In the genomic region with DNA sequence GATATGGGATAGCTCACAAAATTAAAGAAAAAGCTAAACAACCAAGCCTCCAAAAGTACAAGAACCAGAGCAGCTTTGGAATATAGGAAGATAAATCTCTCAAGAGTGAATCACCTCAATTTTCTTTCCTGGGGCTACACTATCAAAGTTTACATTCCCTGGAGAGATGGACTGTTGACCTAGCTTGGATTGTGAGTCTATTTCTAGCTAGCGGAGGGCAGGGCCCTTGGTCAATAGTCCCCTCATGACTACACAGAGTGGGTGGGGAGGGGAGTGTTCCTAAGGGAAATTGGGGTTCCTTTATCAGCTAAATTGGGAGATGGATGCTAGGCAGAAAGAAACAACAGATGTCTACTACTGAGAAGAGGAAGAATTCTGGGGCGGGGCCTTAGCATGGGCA, we compare ENCODE assay signal across 2 cellular contexts.
TF ChIP-seq lines count a peak whose summit lies in the region.

No MANE protein-coding gene starts in this region.

TF ChIP-seq in IMR-90, 13 proteins besides CTCF, POLR2A, EP300 and RAD21:
- TF ChIP-seq RCOR1 (IDR thresholded peaks at IDR 0.05; ENCODE audit: insufficient replicate concordance, low read length) = no peak
- no peak for TF ChIP-seq RFX5 (IDR thresholded peaks at IDR 0.05; ENCODE audit: low read depth, low read length)
- TF ChIP-seq, protein P1, sequence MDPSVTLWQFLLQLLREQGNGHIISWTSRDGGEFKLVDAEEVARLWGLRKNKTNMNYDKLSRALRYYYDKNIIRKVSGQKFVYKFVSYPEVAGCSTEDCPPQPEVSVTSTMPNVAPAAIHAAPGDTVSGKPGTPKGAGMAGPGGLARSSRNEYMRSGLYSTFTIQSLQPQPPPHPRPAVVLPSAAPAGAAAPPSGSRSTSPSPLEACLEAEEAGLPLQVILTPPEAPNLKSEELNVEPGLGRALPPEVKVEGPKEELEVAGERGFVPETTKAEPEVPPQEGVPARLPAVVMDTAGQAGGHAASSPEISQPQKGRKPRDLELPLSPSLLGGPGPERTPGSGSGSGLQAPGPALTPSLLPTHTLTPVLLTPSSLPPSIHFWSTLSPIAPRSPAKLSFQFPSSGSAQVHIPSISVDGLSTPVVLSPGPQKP (IDR thresholded peaks at IDR 0.05; ENCODE audit: borderline replicate concordance, low read depth, low read length) = no peak

TF ChIP-seq in HepG2, 621 proteins besides CTCF, POLR2A, EP300 and RAD21 (continues in another document):
- TF ChIP-seq, protein P2, sequence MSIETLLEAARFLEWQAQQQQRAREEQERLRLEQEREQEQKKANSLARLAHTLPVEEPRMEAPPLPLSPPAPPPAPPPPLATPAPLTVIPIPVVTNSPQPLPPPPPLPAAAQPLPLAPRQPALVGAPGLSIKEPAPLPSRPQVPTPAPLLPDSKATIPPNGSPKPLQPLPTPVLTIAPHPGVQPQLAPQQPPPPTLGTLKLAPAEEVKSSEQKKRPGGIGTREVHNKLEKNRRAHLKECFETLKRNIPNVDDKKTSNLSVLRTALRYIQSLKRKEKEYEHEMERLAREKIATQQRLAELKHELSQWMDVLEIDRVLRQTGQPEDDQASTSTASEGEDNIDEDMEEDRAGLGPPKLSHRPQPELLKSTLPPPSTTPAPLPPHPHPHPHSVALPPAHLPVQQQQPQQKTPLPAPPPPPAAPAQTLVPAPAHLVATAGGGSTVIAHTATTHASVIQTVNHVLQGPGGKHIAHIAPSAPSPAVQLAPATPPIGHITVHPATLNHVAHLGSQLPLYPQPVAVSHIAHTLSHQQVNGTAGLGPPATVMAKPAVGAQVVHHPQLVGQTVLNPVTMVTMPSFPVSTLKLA (IDR thresholded peaks at IDR 0.05) = no peak
- TF ChIP-seq ZNF180 (CRISPR knock-in tag; IDR thresholded peaks at IDR 0.05; ENCODE audit: borderline replicate concordance, low read depth) = no peak
- TF ChIP-seq ZNF333 (CRISPR knock-in tag; IDR thresholded peaks at IDR 0.05; ENCODE audit: borderline replicate concordance) = no peak
- peak; percentile 70 for TF ChIP-seq TBL1XR1 (IDR thresholded peaks at IDR 0.05; ENCODE audit: borderline replicate concordance, low read length, partially characterized antibody)
- no peak for TF ChIP-seq SOX13 (IDR thresholded peaks at IDR 0.05)
- 0 out of 4 replicates have a peak, but pooled peaks of 1 of the 2 experiments have one; percentile 11 for TF ChIP-seq SOX13 (CRISPR knock-in tag; conservative IDR thresholded peaks at IDR 0.05 in 1 of 2, IDR thresholded peaks at IDR 0.05 in 1 of 2)
- TF ChIP-seq PTBP1 (IDR thresholded peaks at IDR 0.05; ENCODE audit: low read depth, low read length, poor library complexity, severe bottlenecking) = no peak
- no peak for TF ChIP-seq TAF15 (IDR thresholded peaks at IDR 0.05; ENCODE audit: low read depth, low read length, poor library complexity, severe bottlenecking)
- TF ChIP-seq CENPX (CRISPR knock-in tag; IDR thresholded peaks at IDR 0.05) = no peak
- TF ChIP-seq, protein P3, sequence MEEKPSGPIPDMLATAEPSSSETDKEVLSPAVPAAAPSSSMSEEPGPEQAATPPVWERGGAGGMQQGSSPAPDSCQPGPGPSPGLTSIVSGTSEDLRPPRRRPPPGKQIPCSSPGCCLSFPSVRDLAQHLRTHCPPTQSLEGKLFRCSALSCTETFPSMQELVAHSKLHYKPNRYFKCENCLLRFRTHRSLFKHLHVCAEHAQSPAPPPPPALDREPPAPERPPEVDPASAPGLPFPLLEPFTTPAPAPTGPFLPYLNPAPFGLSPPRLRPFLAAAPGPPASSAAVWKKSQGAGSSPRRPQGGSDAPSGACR (CRISPR knock-in tag; IDR thresholded peaks at IDR 0.05) = no peak
- TF ChIP-seq NCOA1 (CRISPR knock-in tag; IDR thresholded peaks at IDR 0.05) = no peak
- no peak for TF ChIP-seq PHF5A (CRISPR knock-in tag; IDR thresholded peaks at IDR 0.05; ENCODE audit: low read depth, unreplicated experiment)
- TF ChIP-seq POGZ (CRISPR knock-in tag; IDR thresholded peaks at IDR 0.05) = 0 out of 2 replicates have a peak, but pooled peaks have one; percentile 19
- peak; percentile 99 for TF ChIP-seq BCL6 (CRISPR knock-in tag; IDR thresholded peaks at IDR 0.05)
- peak; percentile 34 for TF ChIP-seq ASH2L (IDR thresholded peaks at IDR 0.05; ENCODE audit: insufficient read length, low read depth, low read length)
- TF ChIP-seq KDM5A (IDR thresholded peaks at IDR 0.05; ENCODE audit: borderline replicate concordance, low read length) = no peak
- TF ChIP-seq, protein P4, sequence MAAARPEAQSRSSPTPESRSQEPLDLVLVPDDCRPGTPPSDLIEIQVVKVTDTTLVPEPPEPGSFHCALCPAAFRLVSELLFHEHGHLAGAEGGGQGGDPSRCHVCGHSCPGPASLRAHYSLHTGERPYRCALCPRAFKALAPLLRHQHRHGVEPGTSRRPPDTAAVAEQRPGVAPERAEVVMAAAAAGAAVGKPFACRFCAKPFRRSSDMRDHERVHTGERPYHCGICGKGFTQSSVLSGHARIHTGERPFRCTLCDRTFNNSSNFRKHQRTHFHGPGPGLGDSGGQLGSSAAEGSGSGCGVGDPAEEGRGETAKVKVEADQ (CRISPR knock-in tag; IDR thresholded peaks at IDR 0.05; ENCODE audit: borderline replicate concordance) = no peak
- TF ChIP-seq, protein P5, sequence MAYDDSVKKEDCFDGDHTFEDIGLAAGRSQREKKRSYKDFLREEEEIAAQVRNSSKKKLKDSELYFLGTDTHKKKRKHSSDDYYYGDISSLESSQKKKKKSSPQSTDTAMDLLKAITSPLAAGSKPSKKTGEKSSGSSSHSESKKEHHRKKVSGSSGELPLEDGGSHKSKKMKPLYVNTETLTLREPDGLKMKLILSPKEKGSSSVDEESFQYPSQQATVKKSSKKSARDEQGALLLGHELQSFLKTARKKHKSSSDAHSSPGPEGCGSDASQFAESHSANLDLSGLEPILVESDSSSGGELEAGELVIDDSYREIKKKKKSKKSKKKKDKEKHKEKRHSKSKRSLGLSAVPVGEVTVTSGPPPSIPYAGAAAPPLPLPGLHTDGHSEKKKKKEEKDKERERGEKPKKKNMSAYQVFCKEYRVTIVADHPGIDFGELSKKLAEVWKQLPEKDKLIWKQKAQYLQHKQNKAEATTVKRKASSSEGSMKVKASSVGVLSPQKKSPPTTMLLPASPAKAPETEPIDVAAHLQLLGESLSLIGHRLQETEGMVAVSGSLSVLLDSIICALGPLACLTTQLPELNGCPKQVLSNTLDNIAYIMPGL (CRISPR knock-in tag; IDR thresholded peaks at IDR 0.05; ENCODE audit: borderline replicate concordance in 1 of 2, low read depth in 1 of 2) = no peak
- TF ChIP-seq RARA (CRISPR knock-in tag; IDR thresholded peaks at IDR 0.05) = peak; percentile 92
- peak; percentile 62 for TF ChIP-seq FOSL2 (CRISPR knock-in tag; IDR thresholded peaks at IDR 0.05)
- peak; percentile 48; the same call in 1 of the 2 replicates for TF ChIP-seq HMG20A (CRISPR knock-in tag; IDR thresholded peaks at IDR 0.05; ENCODE audit: borderline replicate concordance)
- peak; percentile 34 for TF ChIP-seq SKI (IDR thresholded peaks at IDR 0.05; ENCODE audit: partially characterized antibody)
- no peak for TF ChIP-seq ZNF205 (CRISPR knock-in tag; IDR thresholded peaks at IDR 0.05)
- TF ChIP-seq ZNF547 (CRISPR knock-in tag; IDR thresholded peaks at IDR 0.05) = no peak
- TF ChIP-seq, protein P6, sequence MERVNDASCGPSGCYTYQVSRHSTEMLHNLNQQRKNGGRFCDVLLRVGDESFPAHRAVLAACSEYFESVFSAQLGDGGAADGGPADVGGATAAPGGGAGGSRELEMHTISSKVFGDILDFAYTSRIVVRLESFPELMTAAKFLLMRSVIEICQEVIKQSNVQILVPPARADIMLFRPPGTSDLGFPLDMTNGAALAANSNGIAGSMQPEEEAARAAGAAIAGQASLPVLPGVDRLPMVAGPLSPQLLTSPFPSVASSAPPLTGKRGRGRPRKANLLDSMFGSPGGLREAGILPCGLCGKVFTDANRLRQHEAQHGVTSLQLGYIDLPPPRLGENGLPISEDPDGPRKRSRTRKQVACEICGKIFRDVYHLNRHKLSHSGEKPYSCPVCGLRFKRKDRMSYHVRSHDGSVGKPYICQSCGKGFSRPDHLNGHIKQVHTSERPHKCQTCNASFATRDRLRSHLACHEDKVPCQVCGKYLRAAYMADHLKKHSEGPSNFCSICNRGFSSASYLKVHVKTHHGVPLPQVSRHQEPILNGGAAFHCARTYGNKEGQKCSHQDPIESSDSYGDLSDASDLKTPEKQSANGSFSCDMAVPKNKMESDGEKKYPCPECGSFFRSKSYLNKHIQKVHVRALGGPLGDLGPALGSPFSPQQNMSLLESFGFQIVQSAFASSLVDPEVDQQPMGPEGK (CRISPR knock-in tag; IDR thresholded peaks at IDR 0.05) = 0 out of 2 replicates have a peak, but pooled peaks have one; percentile 24
- peak; percentile 50 for TF ChIP-seq TEAD3 (CRISPR knock-in tag; optimal IDR thresholded peaks at IDR 0.05; ENCODE audit: borderline replicate concordance)
- no peak for TF ChIP-seq NFATC3 (CRISPR knock-in tag; IDR thresholded peaks at IDR 0.05)
- TF ChIP-seq, protein P7, sequence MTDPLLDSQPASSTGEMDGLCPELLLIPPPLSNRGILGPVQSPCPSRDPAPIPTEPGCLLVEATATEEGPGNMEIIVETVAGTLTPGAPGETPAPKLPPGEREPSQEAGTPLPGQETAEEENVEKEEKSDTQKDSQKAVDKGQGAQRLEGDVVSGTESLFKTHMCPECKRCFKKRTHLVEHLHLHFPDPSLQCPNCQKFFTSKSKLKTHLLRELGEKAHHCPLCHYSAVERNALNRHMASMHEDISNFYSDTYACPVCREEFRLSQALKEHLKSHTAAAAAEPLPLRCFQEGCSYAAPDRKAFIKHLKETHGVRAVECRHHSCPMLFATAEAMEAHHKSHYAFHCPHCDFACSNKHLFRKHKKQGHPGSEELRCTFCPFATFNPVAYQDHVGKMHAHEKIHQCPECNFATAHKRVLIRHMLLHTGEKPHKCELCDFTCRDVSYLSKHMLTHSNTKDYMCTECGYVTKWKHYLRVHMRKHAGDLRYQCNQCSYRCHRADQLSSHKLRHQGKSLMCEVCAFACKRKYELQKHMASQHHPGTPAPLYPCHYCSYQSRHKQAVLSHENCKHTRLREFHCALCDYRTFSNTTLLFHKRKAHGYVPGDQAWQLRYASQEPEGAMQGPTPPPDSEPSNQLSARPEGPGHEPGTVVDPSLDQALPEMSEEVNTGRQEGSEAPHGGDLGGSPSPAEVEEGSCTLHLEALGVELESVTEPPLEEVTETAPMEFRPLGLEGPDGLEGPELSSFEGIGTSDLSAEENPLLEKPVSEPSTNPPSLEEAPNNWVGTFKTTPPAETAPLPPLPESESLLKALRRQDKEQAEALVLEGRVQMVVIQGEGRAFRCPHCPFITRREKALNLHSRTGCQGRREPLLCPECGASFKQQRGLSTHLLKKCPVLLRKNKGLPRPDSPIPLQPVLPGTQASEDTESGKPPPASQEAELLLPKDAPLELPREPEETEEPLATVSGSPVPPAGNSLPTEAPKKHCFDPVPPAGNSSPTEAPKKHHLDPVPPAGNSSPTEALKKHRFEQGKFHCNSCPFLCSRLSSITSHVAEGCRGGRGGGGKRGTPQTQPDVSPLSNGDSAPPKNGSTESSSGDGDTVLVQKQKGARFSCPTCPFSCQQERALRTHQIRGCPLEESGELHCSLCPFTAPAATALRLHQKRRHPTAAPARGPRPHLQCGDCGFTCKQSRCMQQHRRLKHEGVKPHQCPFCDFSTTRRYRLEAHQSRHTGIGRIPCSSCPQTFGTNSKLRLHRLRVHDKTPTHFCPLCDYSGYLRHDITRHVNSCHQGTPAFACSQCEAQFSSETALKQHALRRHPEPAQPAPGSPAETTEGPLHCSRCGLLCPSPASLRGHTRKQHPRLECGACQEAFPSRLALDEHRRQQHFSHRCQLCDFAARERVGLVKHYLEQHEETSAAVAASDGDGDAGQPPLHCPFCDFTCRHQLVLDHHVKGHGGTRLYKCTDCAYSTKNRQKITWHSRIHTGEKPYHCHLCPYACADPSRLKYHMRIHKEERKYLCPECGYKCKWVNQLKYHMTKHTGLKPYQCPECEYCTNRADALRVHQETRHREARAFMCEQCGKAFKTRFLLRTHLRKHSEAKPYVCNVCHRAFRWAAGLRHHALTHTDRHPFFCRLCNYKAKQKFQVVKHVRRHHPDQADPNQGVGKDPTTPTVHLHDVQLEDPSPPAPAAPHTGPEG (CRISPR knock-in tag; IDR thresholded peaks at IDR 0.05) = no peak
- no peak for TF ChIP-seq ZNF335 (CRISPR knock-in tag; IDR thresholded peaks at IDR 0.05)
- TF ChIP-seq, protein P8, sequence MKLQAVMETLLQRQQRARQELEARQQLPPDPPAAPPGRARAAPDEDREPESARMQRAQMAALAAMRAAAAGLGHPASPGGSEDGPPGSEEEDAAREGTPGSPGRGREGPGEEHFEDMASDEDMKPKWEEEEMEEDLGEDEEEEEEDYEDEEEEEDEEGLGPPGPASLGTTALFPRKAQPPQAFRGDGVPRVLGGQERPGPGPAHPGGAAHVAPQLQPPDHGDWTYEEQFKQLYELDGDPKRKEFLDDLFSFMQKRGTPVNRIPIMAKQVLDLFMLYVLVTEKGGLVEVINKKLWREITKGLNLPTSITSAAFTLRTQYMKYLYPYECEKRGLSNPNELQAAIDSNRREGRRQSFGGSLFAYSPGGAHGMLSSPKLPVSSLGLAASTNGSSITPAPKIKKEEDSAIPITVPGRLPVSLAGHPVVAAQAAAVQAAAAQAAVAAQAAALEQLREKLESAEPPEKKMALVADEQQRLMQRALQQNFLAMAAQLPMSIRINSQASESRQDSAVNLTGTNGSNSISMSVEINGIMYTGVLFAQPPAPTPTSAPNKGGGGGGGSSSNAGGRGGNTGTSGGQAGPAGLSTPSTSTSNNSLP (IDR thresholded peaks at IDR 0.05; ENCODE audit: low read depth, low read length) = peak; percentile 80; the same call in 1 of the 2 replicates
- no peak for TF ChIP-seq FOXA1 (IDR thresholded peaks at IDR 0.05)
- peak; percentile 67 for TF ChIP-seq FOXA1 (CRISPR knock-in tag; IDR thresholded peaks at IDR 0.05)
- TF ChIP-seq SMYD3 (CRISPR knock-in tag; IDR thresholded peaks at IDR 0.05) = no peak
- TF ChIP-seq THAP11 (CRISPR knock-in tag; IDR thresholded peaks at IDR 0.05) = 0 out of 2 replicates have a peak, but pooled peaks have one; percentile 28
- TF ChIP-seq IRF2 (CRISPR knock-in tag; IDR thresholded peaks at IDR 0.05) = 0 out of 2 replicates have a peak, but pooled peaks have one; percentile 21
- TF ChIP-seq MEF2D (CRISPR knock-in tag; IDR thresholded peaks at IDR 0.05) = peak; percentile 95
